Comparison of ENCODE assay signal across 8 cellular contexts in genomic region chr2:42342061-42342794, GRCh38. TPM values are rescaled to one million over a fixed set of nuclear protein-coding genes. Genes with fewer than 3 reads are reported as not detected.
DNase-seq lines count a peak whose midpoint lies in the region; ATAC-seq and TF ChIP-seq lines count a peak whose summit lies in the region.

No MANE protein-coding gene starts in this region.

- peaks cover 45% of the 10 kb centered on the region for H3K36me3 Mint-ChIP-seq in activated CD4-positive, alpha-beta memory T cell treated with anti-CD3 and anti-CD28 coated beads for 36 hours

- POLR2A ChIA-PET in HEK293 (lab: Yijun Ruan, JAX), result no interaction called here
- POLR2A ChIA-PET in activated CD4-positive, alpha-beta memory T cell treated with anti-CD3 and anti-CD28 coated beads for 36 hours (lab: Charles Lee), result no interaction called here
- POLR2A ChIA-PET in OCI-LY7 (lab: Charles Lee), result interaction anchor here (1.0 kb wide), 1 partner anchor 1820 kb away, joined by 5 read pairs; no protein-coding TSS in a partner anchor

- H3K4me1 Mint-ChIP-seq in activated CD4-positive, alpha-beta memory T cell treated with anti-CD3 and anti-CD28 coated beads for 36 hours (ENCODE audit: low read depth), result peaks cover 18% of the 10 kb centered on the region

- ATAC-seq in Right ventricle myocardium superior (ENCODE audit: poor library complexity), result peak; percentile 79

- H3K4me2 ChIP-seq in OCI-LY7 (ENCODE audit: low read length), result no peak overlapping the region

- H3K4me3 ChIP-seq in AG09309 (ENCODE audit: control insufficient read depth, low read depth, low read length) (no peak overlapping the region), HEK293 (ENCODE audit: low read depth, low read length) (no peak overlapping the region), OCI-LY7 (ENCODE audit: low read depth, low read length, poor library complexity, severe bottlenecking) (no peak overlapping the region)

- H3K9me2 ChIP-seq in OCI-LY7 (ENCODE audit: insufficient read depth, low read length), result no peaks in the 10 kb centered on the region

- H3K4me1 ChIP-seq in HEK293 (ENCODE audit: control insufficient read depth, insufficient read depth, low read length), result peaks cover 6% of the 10 kb centered on the region; the same call in 1 of the 2 replicates
- H3K4me1 ChIP-seq in OCI-LY7 (ENCODE audit: insufficient read depth, low read length, poor library complexity, severe bottlenecking), result no peaks in the 10 kb centered on the region

- H3K27ac ChIP-seq in HEK293 (ENCODE audit: extremely low read depth, low read depth, low read length), result no peak overlapping the region
- no peak overlapping the region for H3K27ac ChIP-seq in OCI-LY7 (ENCODE audit: low read depth, low read length, poor library complexity, severe bottlenecking)

- DNase-seq in AG09309 (ENCODE audit: low read depth), result peak; percentile 35
- DNase-seq in activated CD4-positive, alpha-beta memory T cell treated with anti-CD3 and anti-CD28 coated beads for 36 hours, result no peak
- no peak for DNase-seq in Right ventricle myocardium superior
- peak; percentile 62 for DNase-seq in smooth muscle cell of the brain vasculature (ENCODE audit: low read depth, low spot score)
- no peak for DNase-seq in NCI-H2081 (lab: John Stamatoyannopoulos, UW)
- DNase-seq in COLO668 (lab: John Stamatoyannopoulos, UW; ENCODE audit: unreplicated experiment), result no peak
- DNase-seq in OCI-LY7 (ENCODE audit: low spot score), result no peak

- no peaks in the 10 kb centered on the region; the same call in 1 of the 2 replicates for H3K79me2 ChIP-seq in OCI-LY7 (ENCODE audit: insufficient read depth, low read depth, low read length)

- H3K27me3 Mint-ChIP-seq in activated CD4-positive, alpha-beta memory T cell treated with anti-CD3 and anti-CD28 coated beads for 36 hours, result no peaks in the 10 kb centered on the region

- no peak overlapping the region for H3K4me3 Mint-ChIP-seq in activated CD4-positive, alpha-beta memory T cell treated with anti-CD3 and anti-CD28 coated beads for 36 hours

- intact Hi-C loops in activated CD4-positive, alpha-beta memory T cell treated with anti-CD3 and anti-CD28 coated beads for 36 hours (cut with micrococcal nuclease), result no loop called here
- intact Hi-C loops in Right ventricle myocardium superior (cut with DNase I) (no loop called here), OCI-LY7 (cut with micrococcal nuclease; ENCODE audit: unreplicated experiment) (no loop called here)

- H3K27ac Mint-ChIP-seq in activated CD4-positive, alpha-beta memory T cell treated with anti-CD3 and anti-CD28 coated beads for 36 hours, result peak overlapping the region; percentile 59

- no peaks in the 10 kb centered on the region for H4K20me1 ChIP-seq in OCI-LY7 (ENCODE audit: insufficient read depth, low read length)

- CTCF ChIA-PET in HEK293 (lab: Yijun Ruan, JAX), result interaction anchor here (1.5 kb wide), 1 partner anchor 9 kb away, joined by 5 read pairs; no protein-coding TSS in a partner anchor
- CTCF ChIA-PET in activated CD4-positive, alpha-beta memory T cell treated with anti-CD3 and anti-CD28 coated beads for 36 hours (lab: Charles Lee), result interaction anchor here (0.7 to 2.1 kb wide), 2 partner anchors 14 to 247 kb away, joined by 3 to 9 read pairs; no protein-coding TSS in a partner anchor
- CTCF ChIA-PET in OCI-LY7 (lab: Charles Lee; ENCODE audit: unreplicated experiment), result no interaction called here

- no peak overlapping the region for H2AFZ ChIP-seq in OCI-LY7 (ENCODE audit: low read length)

- H3K9me3 Mint-ChIP-seq in activated CD4-positive, alpha-beta memory T cell treated with anti-CD3 and anti-CD28 coated beads for 36 hours, result peaks cover 13% of the 10 kb centered on the region

- BruUV-seq in OCI-LY7 (replicated peaks; lab: Mats Ljungman, UMichigan), result no TSS peak

- TF ChIP-seq CTCF in AG09309 (IDR thresholded peaks at IDR 0.05; ENCODE audit: control insufficient read depth, insufficient read depth, low read depth, low read length, missing control alignments) (no peak), HEK293 (tag by site-specific recombination; IDR thresholded peaks at IDR 0.05) (no peak), OCI-LY7 (conservative IDR thresholded peaks at IDR 0.05; ENCODE audit: low read length) (no peak)

- H3K9me3 ChIP-seq in HEK293 (ENCODE audit: control insufficient read depth, insufficient read depth, low read depth, low read length) (no peaks in the 10 kb centered on the region), OCI-LY7 (ENCODE audit: low read length) (no peaks in the 10 kb centered on the region)

- H3K36me3 ChIP-seq in HEK293 (ENCODE audit: control insufficient read depth in 2 of 2, insufficient read depth in 1 of 2, low read length in 2 of 2), result peaks cover 0 to 53% of the 10 kb centered on the region in 2 experiments; a peak in 2 of 3 replicates
- peaks cover 68% of the 10 kb centered on the region for H3K36me3 ChIP-seq in OCI-LY7 (ENCODE audit: insufficient read depth, low read length)

TF ChIP-seq in HEK293, 187 proteins besides CTCF, POLR2A, EP300 and RAD21:
- no peak for TF ChIP-seq GLIS1 (tag by site-specific recombination; IDR thresholded peaks at IDR 0.05)
- TF ChIP-seq HIC1 (tag by site-specific recombination; IDR thresholded peaks at IDR 0.05), result no peak
- TF ChIP-seq ZNF600 (tag by site-specific recombination; IDR thresholded peaks at IDR 0.05), result peak; percentile 20; the same call in 1 of the 2 replicates
- no peak for TF ChIP-seq ZNF140 (tag by site-specific recombination; IDR thresholded peaks at IDR 0.05)
- TF ChIP-seq PRDM1 (tag by site-specific recombination; IDR thresholded peaks at IDR 0.05), result no peak
- peak; percentile 49; the same call in 1 of the 2 replicates for TF ChIP-seq TRIM28 (IDR thresholded peaks at IDR 0.05; ENCODE audit: borderline replicate concordance, low read length)
- TF ChIP-seq ZBTB17 (tag by site-specific recombination; IDR thresholded peaks at IDR 0.05), result 0 out of 2 replicates have a peak, but pooled peaks have one; percentile 23
- no peak for TF ChIP-seq ZNF777 (tag by site-specific recombination; IDR thresholded peaks at IDR 0.05; ENCODE audit: borderline replicate concordance)
TF ChIP-seq in HEK293: peak in this region for 3.

RNA-seq across cellular contexts. Expression of gene COX7A2L, which starts 18.8 kb away (rescaled TPM):
- 100 to 1,000 TPM; 102 to 107 TPM for total RNA-seq in activated CD4-positive, alpha-beta memory T cell treated with anti-CD3 and anti-CD28 coated beads for 36 hours
- 90.1 TPM for total RNA-seq in Right ventricle myocardium superior
- total RNA-seq in OCI-LY7 (2014; rRNA removed; shearing (Covaris generic)), result 121 and 130 TPM in 2 replicates
- total RNA-seq in OCI-LY7 (2022), result 118 and 152 TPM in 2 replicates

Comparison
In these comparisons a context has a peak if more than half of its experiments do, and no peak if none do; other contexts are left out.
1. DNase-seq: peak in AG09309 (single experiment) and smooth muscle cell of the brain vasculature (single experiment); none in activated CD4-positive, alpha-beta memory T cell treated with anti-CD3 and anti-CD28 coated beads for 36 hours (single experiment), Right ventricle myocardium superior (single experiment), NCI-H2081 (0 of 2), COLO668 (single experiment) and OCI-LY7 (single experiment).